ENCODE assay signal across 1 cellular context in the genomic region with DNA sequence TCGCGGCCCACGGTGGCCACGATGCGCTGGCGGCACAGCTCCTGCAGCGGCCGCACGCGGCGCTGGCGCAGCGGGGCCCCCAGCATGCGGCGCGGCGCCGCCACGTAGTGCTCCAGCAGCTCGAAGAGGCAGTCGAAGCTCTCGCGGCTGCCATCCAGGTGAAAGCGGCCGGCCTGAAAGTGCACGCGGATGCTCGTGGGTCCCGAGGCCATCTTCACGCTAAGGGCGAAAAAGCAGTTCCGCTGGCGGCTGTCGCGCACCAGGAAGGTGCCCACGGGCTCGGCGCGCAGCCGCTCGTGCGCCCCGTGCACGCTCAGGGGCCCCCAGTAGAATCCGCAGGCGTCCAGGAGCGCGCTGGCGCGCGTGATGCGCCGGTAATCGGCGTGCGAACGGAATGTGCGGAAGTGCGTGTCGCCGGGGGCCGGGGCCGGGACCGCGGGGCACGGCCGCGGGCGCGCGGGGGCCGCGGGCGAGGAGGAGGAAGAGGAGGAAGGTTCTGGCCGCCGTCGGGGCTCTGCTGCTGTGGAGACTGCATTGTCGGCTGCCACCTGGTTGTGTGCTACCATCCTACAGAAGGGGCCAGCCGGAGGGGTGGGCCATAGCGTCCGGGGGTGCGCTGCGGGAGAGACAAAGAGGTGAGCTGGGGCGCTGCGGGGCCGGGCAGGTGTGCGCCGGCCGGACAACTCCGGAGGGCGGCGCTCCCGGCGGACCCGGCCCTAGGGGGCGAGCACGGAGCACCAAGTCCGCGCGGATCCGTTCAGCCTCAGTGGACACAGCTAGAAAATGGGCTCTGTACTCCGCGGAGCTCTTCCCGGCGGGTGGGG.
A peak's percentile ranks its signal among the peaks of the same experiment; 100 is the strongest.
TF ChIP-seq lines count a peak whose summit lies in the region.

No MANE protein-coding gene starts in this region.

TF ChIP-seq in K562, 482 proteins besides CTCF, POLR2A, EP300 and RAD21 (continued from another document and continues in another):
- TF ChIP-seq, protein P1, sequence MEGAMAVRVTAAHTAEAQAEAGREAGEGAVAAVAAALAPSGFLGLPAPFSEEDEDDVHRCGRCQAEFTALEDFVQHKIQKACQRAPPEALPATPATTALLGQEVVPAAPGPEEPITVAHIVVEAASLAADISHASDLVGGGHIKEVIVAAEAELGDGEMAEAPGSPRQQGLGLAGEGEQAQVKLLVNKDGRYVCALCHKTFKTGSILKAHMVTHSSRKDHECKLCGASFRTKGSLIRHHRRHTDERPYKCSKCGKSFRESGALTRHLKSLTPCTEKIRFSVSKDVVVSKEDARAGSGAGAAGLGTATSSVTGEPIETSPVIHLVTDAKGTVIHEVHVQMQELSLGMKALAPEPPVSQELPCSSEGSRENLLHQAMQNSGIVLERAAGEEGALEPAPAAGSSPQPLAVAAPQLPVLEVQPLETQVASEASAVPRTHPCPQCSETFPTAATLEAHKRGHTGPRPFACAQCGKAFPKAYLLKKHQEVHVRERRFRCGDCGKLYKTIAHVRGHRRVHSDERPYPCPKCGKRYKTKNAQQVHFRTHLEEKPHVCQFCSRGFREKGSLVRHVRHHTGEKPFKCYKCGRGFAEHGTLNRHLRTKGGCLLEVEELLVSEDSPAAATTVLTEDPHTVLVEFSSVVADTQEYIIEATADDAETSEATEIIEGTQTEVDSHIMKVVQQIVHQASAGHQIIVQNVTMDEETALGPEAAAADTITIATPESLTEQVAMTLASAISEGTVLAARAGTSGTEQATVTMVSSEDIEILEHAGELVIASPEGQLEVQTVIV (CRISPR knock-in tag; IDR thresholded peaks at IDR 0.05; ENCODE audit: borderline replicate concordance): no peak
- TF ChIP-seq SPI1 (IDR thresholded peaks at IDR 0.05; ENCODE audit: borderline replicate concordance, low read depth, low read length) (0 out of 2 replicates have a peak, but pooled peaks have one; percentile 13), JUN (IDR thresholded peaks at IDR 0.05; ENCODE audit: borderline replicate concordance, low read depth, low read length) (peak; percentile 28; the same call in 1 of the 2 replicates), JUN (CRISPR knock-in tag; IDR thresholded peaks at IDR 0.05; ENCODE audit: borderline replicate concordance) (peak; percentile 99), MTA3 (IDR thresholded peaks at IDR 0.05; ENCODE audit: borderline replicate concordance) (peak; percentile 81; the same call in 1 of the 2 replicates), CHD1 (IDR thresholded peaks at IDR 0.05; ENCODE audit: low read length) (peak; percentile 97), PHB (CRISPR knock-in tag; IDR thresholded peaks at IDR 0.05) (no peak), HDAC8 (tag; IDR thresholded peaks at IDR 0.05) (peak; percentile 56), ZNF644 (tag; IDR thresholded peaks at IDR 0.05; ENCODE audit: low read depth) (no peak), RBM34 (IDR thresholded peaks at IDR 0.05; ENCODE audit: borderline replicate concordance, insufficient read depth, low read length) (no peak), TEAD1 (CRISPR knock-in tag; IDR thresholded peaks at IDR 0.05) (peak; percentile 35 to 99; a peak in 2 of 4 replicates), FOXJ3 (CRISPR knock-in tag; IDR thresholded peaks at IDR 0.05) (no peak), ARID2 (IDR thresholded peaks at IDR 0.05) (no peak), MAFK (IDR thresholded peaks at IDR 0.05; ENCODE audit: low read length) (no peak), NR2F6 (CRISPR knock-in tag; IDR thresholded peaks at IDR 0.05) (no peak), ZNF197 (CRISPR knock-in tag; IDR thresholded peaks at IDR 0.05; ENCODE audit: low read depth) (no peak), BCOR (IDR thresholded peaks at IDR 0.05) (peak; percentile 52), FOXJ2 (tag; IDR thresholded peaks at IDR 0.05) (no peak), ZNF780A (CRISPR knock-in tag; IDR thresholded peaks at IDR 0.05) (no peak), PHF20 (IDR thresholded peaks at IDR 0.05; ENCODE audit: partially characterized antibody) (no peak), CREB1 (IDR thresholded peaks at IDR 0.05) (peak; percentile 26), CREB1 (CRISPR knock-in tag; IDR thresholded peaks at IDR 0.05) (peak; percentile 86), SNIP1 (IDR thresholded peaks at IDR 0.05; ENCODE audit: low read depth) (no peak), DACH1 (IDR thresholded peaks at IDR 0.05; ENCODE audit: partially characterized antibody) (no peak), RBM22 (IDR thresholded peaks at IDR 0.05; ENCODE audit: low read depth, low read length, poor library complexity, severe bottlenecking) (peak; percentile 59), TEAD2 (tag; IDR thresholded peaks at IDR 0.05) (no peak), DNMT1 (IDR thresholded peaks at IDR 0.05) (no peak), ETV1 (tag; conservative IDR thresholded peaks at IDR 0.05; ENCODE audit: low read depth) (no peak), ZNF79 (CRISPR knock-in tag; IDR thresholded peaks at IDR 0.05; ENCODE audit: low read depth) (no peak), TBL1XR1 (IDR thresholded peaks at IDR 0.05; ENCODE audit: low read length in 2 of 2) (no peak), PTTG1 (tag; IDR thresholded peaks at IDR 0.05; ENCODE audit: low read depth) (no peak), ZNF3 (CRISPR knock-in tag; IDR thresholded peaks at IDR 0.05) (no peak), CBX5 (IDR thresholded peaks at IDR 0.05; ENCODE audit: borderline replicate concordance, low read depth) (no peak), SLC30A9 (CRISPR knock-in tag; IDR thresholded peaks at IDR 0.05) (no peak), PHB2 (IDR thresholded peaks at IDR 0.05; ENCODE audit: low read depth) (no peak), OTX1 (CRISPR knock-in tag; IDR thresholded peaks at IDR 0.05) (no peak), ZNF436 (CRISPR knock-in tag; IDR thresholded peaks at IDR 0.05) (no peak), KLF1 (tag; IDR thresholded peaks at IDR 0.05) (no peak), PURB (CRISPR knock-in tag; IDR thresholded peaks at IDR 0.05; ENCODE audit: low read depth) (no peak), EHMT2 (IDR thresholded peaks at IDR 0.05) (no peak), LCOR (CRISPR knock-in tag; IDR thresholded peaks at IDR 0.05) (no peak), HSF4 (CRISPR knock-in tag; IDR thresholded peaks at IDR 0.05; ENCODE audit: borderline replicate concordance) (no peak), NELFE (IDR thresholded peaks at IDR 0.05; ENCODE audit: insufficient read depth, insufficient read length) (no peak), ZNF324 (CRISPR knock-in tag; IDR thresholded peaks at IDR 0.05) (0 out of 2 replicates have a peak, but pooled peaks have one; percentile 38), NFATC3 (IDR thresholded peaks at IDR 0.05) (no peak), HNRNPLL (IDR thresholded peaks at IDR 0.05; ENCODE audit: low read depth, low read length, poor library complexity, severe bottlenecking) (peak; percentile 78), SMARCB1 (IDR thresholded peaks at IDR 0.05; ENCODE audit: insufficient read length, low read depth) (no peak), SAFB (IDR thresholded peaks at IDR 0.05; ENCODE audit: borderline replicate concordance, low read depth, low read length) (peak; percentile 72), EZH2 (IDR thresholded peaks at IDR 0.05; ENCODE audit: borderline replicate concordance, low read depth, low read length) (no peak)
- TF ChIP-seq, protein P2, sequence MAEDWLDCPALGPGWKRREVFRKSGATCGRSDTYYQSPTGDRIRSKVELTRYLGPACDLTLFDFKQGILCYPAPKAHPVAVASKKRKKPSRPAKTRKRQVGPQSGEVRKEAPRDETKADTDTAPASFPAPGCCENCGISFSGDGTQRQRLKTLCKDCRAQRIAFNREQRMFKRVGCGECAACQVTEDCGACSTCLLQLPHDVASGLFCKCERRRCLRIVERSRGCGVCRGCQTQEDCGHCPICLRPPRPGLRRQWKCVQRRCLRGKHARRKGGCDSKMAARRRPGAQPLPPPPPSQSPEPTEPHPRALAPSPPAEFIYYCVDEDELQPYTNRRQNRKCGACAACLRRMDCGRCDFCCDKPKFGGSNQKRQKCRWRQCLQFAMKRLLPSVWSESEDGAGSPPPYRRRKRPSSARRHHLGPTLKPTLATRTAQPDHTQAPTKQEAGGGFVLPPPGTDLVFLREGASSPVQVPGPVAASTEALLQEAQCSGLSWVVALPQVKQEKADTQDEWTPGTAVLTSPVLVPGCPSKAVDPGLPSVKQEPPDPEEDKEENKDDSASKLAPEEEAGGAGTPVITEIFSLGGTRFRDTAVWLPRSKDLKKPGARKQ (CRISPR knock-in tag; IDR thresholded peaks at IDR 0.05): no peak
- TF ChIP-seq, protein P3, sequence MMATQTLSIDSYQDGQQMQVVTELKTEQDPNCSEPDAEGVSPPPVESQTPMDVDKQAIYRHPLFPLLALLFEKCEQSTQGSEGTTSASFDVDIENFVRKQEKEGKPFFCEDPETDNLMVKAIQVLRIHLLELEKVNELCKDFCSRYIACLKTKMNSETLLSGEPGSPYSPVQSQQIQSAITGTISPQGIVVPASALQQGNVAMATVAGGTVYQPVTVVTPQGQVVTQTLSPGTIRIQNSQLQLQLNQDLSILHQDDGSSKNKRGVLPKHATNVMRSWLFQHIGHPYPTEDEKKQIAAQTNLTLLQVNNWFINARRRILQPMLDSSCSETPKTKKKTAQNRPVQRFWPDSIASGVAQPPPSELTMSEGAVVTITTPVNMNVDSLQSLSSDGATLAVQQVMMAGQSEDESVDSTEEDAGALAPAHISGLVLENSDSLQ (IDR thresholded peaks at IDR 0.05): no peak
- TF ChIP-seq, protein P4, sequence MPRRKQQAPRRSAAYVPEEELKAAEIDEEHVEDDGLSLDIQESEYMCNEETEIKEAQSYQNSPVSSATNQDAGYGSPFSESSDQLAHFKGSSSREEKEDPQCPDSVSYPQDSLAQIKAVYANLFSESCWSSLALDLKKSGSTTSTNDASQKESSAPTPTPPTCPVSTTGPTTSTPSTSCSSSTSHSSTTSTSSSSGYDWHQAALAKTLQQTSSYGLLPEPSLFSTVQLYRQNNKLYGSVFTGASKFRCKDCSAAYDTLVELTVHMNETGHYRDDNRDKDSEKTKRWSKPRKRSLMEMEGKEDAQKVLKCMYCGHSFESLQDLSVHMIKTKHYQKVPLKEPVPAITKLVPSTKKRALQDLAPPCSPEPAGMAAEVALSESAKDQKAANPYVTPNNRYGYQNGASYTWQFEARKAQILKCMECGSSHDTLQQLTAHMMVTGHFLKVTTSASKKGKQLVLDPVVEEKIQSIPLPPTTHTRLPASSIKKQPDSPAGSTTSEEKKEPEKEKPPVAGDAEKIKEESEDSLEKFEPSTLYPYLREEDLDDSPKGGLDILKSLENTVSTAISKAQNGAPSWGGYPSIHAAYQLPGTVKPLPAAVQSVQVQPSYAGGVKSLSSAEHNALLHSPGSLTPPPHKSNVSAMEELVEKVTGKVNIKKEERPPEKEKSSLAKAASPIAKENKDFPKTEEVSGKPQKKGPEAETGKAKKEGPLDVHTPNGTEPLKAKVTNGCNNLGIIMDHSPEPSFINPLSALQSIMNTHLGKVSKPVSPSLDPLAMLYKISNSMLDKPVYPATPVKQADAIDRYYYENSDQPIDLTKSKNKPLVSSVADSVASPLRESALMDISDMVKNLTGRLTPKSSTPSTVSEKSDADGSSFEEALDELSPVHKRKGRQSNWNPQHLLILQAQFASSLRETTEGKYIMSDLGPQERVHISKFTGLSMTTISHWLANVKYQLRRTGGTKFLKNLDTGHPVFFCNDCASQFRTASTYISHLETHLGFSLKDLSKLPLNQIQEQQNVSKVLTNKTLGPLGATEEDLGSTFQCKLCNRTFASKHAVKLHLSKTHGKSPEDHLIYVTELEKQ (CRISPR knock-in tag; IDR thresholded peaks at IDR 0.05): no peak
- TF ChIP-seq, protein P5, sequence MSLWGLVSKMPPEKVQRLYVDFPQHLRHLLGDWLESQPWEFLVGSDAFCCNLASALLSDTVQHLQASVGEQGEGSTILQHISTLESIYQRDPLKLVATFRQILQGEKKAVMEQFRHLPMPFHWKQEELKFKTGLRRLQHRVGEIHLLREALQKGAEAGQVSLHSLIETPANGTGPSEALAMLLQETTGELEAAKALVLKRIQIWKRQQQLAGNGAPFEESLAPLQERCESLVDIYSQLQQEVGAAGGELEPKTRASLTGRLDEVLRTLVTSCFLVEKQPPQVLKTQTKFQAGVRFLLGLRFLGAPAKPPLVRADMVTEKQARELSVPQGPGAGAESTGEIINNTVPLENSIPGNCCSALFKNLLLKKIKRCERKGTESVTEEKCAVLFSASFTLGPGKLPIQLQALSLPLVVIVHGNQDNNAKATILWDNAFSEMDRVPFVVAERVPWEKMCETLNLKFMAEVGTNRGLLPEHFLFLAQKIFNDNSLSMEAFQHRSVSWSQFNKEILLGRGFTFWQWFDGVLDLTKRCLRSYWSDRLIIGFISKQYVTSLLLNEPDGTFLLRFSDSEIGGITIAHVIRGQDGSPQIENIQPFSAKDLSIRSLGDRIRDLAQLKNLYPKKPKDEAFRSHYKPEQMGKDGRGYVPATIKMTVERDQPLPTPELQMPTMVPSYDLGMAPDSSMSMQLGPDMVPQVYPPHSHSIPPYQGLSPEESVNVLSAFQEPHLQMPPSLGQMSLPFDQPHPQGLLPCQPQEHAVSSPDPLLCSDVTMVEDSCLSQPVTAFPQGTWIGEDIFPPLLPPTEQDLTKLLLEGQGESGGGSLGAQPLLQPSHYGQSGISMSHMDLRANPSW (CRISPR knock-in tag; IDR thresholded peaks at IDR 0.05): no peak
- TF ChIP-seq, protein P6, sequence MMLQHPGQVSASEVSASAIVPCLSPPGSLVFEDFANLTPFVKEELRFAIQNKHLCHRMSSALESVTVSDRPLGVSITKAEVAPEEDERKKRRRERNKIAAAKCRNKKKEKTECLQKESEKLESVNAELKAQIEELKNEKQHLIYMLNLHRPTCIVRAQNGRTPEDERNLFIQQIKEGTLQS (IDR thresholded peaks at IDR 0.05): no peak
- TF ChIP-seq, protein P6 (CRISPR knock-in tag; conservative IDR thresholded peaks at IDR 0.05): no peak; the same call in 1 of the 2 replicates
- TF ChIP-seq, protein P7, sequence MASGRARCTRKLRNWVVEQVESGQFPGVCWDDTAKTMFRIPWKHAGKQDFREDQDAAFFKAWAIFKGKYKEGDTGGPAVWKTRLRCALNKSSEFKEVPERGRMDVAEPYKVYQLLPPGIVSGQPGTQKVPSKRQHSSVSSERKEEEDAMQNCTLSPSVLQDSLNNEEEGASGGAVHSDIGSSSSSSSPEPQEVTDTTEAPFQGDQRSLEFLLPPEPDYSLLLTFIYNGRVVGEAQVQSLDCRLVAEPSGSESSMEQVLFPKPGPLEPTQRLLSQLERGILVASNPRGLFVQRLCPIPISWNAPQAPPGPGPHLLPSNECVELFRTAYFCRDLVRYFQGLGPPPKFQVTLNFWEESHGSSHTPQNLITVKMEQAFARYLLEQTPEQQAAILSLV (tag; IDR thresholded peaks at IDR 0.05): no peak
- TF ChIP-seq, protein P8, sequence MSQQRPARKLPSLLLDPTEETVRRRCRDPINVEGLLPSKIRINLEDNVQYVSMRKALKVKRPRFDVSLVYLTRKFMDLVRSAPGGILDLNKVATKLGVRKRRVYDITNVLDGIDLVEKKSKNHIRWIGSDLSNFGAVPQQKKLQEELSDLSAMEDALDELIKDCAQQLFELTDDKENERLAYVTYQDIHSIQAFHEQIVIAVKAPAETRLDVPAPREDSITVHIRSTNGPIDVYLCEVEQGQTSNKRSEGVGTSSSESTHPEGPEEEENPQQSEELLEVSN (IDR thresholded peaks at IDR 0.05; ENCODE audit: borderline replicate concordance in 1 of 2, extremely low read depth in 1 of 2, insufficient read depth in 1 of 2, insufficient read length in 1 of 2, low read depth in 1 of 2, low read length in 1 of 2, poor library complexity in 1 of 2, severe bottlenecking in 1 of 2): peak; percentile 99 to 100
